In genomic region chr3:179404307-179404706, GRCh38 we compare ENCODE assay signal across 26 cellular contexts.
"Had no signal": no experiment of that assay in that cellular context is flagged by ENCODE, and none has a peak within 500 bp of the region (broad histone marks: within the 10 kb centered on the region; RNA-seq: fewer than 3 reads in every experiment).

No MANE protein-coding gene starts in this region.

- H3K27ac Mint-ChIP-seq: T-cell had no signal

- H3K9me3 ChIP-seq: MG63, SK-N-SH had no signal

- H3K27ac ChIP-seq: RWPE1 had no signal

- H3K27me3 Mint-ChIP-seq: T-cell had no signal

- H3K4me3 ChIP-seq: MG63 had no signal

- H3K9me3 Mint-ChIP-seq: T-cell had no signal

- H3K4me1 Mint-ChIP-seq: T-cell had no signal

- H3K4me2 ChIP-seq: SK-N-SH had no signal

- H3K27me3 ChIP-seq: MG63 had no signal

- DNase-seq: IMR-90, Karpas-422, KG1, MG63, NCI-H1092, NCI-H1105 treated with DMSO at 0.1 percent for 48 hours, NCI-H1417 treated with DMSO at 0.1 percent for 48 hours, NCI-H146, NCI-H1694 treated with DMSO at 0.1 percent for 48 hours, NCI-H1930, NCI-H2081, NCI-H2171, NCI-H226, NCI-H446, NCI-H510A, NCI-H524 treated with DMSO at 0.1 percent for 48 hours, NCI-H69, NCI-H774, PC-3, SHP77, SK-N-SH, SW 1271, T-cell had no signal

- H3K9me2 ChIP-seq: SK-N-SH had no signal

- ATAC-seq: HepG2, Panc1, PC-3, T-cell had no signal

- H3K4me3 Mint-ChIP-seq: T-cell had no signal
